18 cellular contexts compared by ENCODE assay signal in the genomic region with DNA sequence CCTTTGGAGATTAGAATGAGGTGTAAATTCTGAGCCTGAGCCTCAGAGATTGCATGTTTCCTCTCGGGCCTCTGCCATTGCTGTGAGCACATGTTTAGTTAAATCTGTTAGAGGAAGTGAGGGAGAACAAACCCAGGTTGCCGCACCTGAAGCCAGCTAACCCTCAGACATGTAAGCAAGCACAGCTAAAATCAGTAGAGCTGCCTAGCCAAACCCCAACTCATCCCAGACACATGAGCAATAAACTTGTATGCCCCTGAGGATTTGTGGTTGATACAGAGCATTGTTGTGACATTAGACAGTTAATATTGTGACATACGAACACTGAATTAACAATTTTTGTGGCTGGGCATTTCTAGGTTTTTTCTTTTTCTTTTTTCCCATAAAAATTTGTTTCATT. TPM values are rescaled to one million over a fixed set of nuclear protein-coding genes. Genes with fewer than 3 reads are reported as not detected.
DNase-seq lines count a peak whose midpoint lies in the region; ATAC-seq and TF ChIP-seq lines count a peak whose summit lies in the region.
"Had no signal": no experiment of that assay in that cellular context is flagged by ENCODE, and none has a peak within 500 bp of the region (broad histone marks: within the 10 kb centered on the region; RNA-seq: fewer than 3 reads in every experiment).

No MANE protein-coding gene starts in this region.

- no peaks in the 10 kb centered on the region for H3F3A ChIP-seq in MM.1S (ENCODE audit: insufficient read depth, low read length)

- H3K4me1 ChIP-seq in RWPE2 (ENCODE audit: insufficient read depth, poor library complexity, severe bottlenecking) (peaks cover 29% of the 10 kb centered on the region), MM.1S (ENCODE audit: low read length) (no peaks in the 10 kb centered on the region)
- H3K4me1 ChIP-seq: neural progenitor cell had no signal

- H4K20me1 ChIP-seq in MM.1S (ENCODE audit: insufficient read depth, low read length) = no peaks in the 10 kb centered on the region

- H3K27ac ChIP-seq in RWPE2 (ENCODE audit: poor library complexity, severe bottlenecking) (peak overlapping the region; percentile 48), MM.1S (ENCODE audit: low read length) (no peak overlapping the region)
- H3K27ac ChIP-seq: HL-60, neural progenitor cell had no signal

- no peak overlapping the region for H2AFZ ChIP-seq in MM.1S (ENCODE audit: low read length)
- H2AFZ ChIP-seq: neural progenitor cell had no signal

- no peak for DNase-seq in activated T-cell treated with anti-CD3 and anti-CD28 coated beads, Interleukin-2, amount 50 U/mL, for 72 hours
- DNase-seq in activated T-cell treated with anti-CD3 and anti-CD28 coated beads for 4 hours (no peak), RWPE2 (ENCODE audit: low spot score) (no peak), fibroblast of the aortic adventitia (ENCODE audit: low read depth) (peak; percentile 45), MM.1S (no peak), cerebellar cortex (ENCODE audit: low spot score) (no peak)
- no peak for DNase-seq in stimulated activated naive B cell treated with anti-CD40 and anti-IgM and Interleukin-4, amounts not matched to agents 10 μg/mL and 1 μg/mL and 100 μg/mL, for 72 hours
- DNase-seq: activated CD4-positive, alpha-beta T cell treated with anti-CD3 and anti-CD28 coated beads, Interleukin-2, amount 50 U/mL, for 4 hours; activated gamma-delta T cell treated with Interleukin-2 at 50 U/mL for 16 hours; DMS 273 treated with DMSO at 0.1 percent for 48 hours; erythroblast; Kasumi-1; NCI-H2029; SHP77 had no signal

- TF ChIP-seq CTCF in RWPE2 (IDR thresholded peaks at IDR 0.05; ENCODE audit: poor library complexity, severe bottlenecking) (no peak), fibroblast of the aortic adventitia (IDR thresholded peaks at IDR 0.05; ENCODE audit: insufficient read depth, low read length) (no peak), MM.1S (IDR thresholded peaks at IDR 0.05; ENCODE audit: low read length) (no peak)

- peaks cover 18 to 35% of the 10 kb centered on the region in 2 donors for H3K36me3 Mint-ChIP-seq in activated T-cell treated with anti-CD3 and anti-CD28 coated beads, Interleukin-2, amount 50 U/mL, for 72 hours (ENCODE audit: insufficient read depth in 2 of 2)
- H3K36me3 Mint-ChIP-seq in stimulated activated naive B cell treated with anti-CD40 and anti-IgM and Interleukin-4, amounts not matched to agents 10 μg/mL and 1 μg/mL and 100 μg/mL, for 72 hours = peaks cover 45 to 67% of the 10 kb centered on the region in 2 donors

- no peak overlapping the region for H3K9ac ChIP-seq in MM.1S (ENCODE audit: low read length)
- H3K9ac ChIP-seq: neural progenitor cell had no signal

- H3K9me3 ChIP-seq in RWPE2 (ENCODE audit: severe bottlenecking) = peaks cover 2% of the 10 kb centered on the region
- no peaks in the 10 kb centered on the region for H3K9me3 ChIP-seq in MM.1S (replicated peaks; ENCODE audit: insufficient read depth, low read length)

- H3K4me3 Mint-ChIP-seq in activated T-cell treated with anti-CD3 and anti-CD28 coated beads, Interleukin-2, amount 50 U/mL, for 72 hours = no peak overlapping the region
- H3K4me3 Mint-ChIP-seq in stimulated activated naive B cell treated with anti-CD40 and anti-IgM and Interleukin-4, amounts not matched to agents 10 μg/mL and 1 μg/mL and 100 μg/mL, for 72 hours = no peak overlapping the region
- H3K4me3 Mint-ChIP-seq: neural progenitor cell had no signal

- no peak for ATAC-seq in activated T-cell treated with anti-CD3 and anti-CD28 coated beads, Interleukin-2, amount 50 U/mL, for 72 hours (replicated peaks in 1 of 2)
- peak; percentile 21; the same call in 1 of the 3 replicates for ATAC-seq in RWPE2 (ENCODE audit: low read depth)
- ATAC-seq in stimulated activated naive B cell treated with anti-CD40 and anti-IgM and Interleukin-4, amounts not matched to agents 10 μg/mL and 1 μg/mL and 100 μg/mL, for 72 hours (replicated peaks) = peak; percentile 27 to 45
- ATAC-seq in HG03378 (IDR thresholded peaks at IDR 0.05; ENCODE audit: unreplicated experiment) = no peak
- ATAC-seq: sciatic nerve had no signal

- peaks cover 41% of the 10 kb centered on the region for H3K36me3 ChIP-seq in RWPE2 (ENCODE audit: low read depth)
- H3K36me3 ChIP-seq in MM.1S (replicated peaks; ENCODE audit: insufficient read depth, low read length) = no peaks in the 10 kb centered on the region
- H3K36me3 ChIP-seq: neural progenitor cell had no signal

- H3K79me2 ChIP-seq in MM.1S (ENCODE audit: low read length) = no peaks in the 10 kb centered on the region

- H3K4me3 ChIP-seq in RWPE2 (ENCODE audit: severe bottlenecking) = no peak overlapping the region
- no peak overlapping the region for H3K4me3 ChIP-seq in fibroblast of the aortic adventitia (ENCODE audit: low read depth, low read length)
- no peak overlapping the region for H3K4me3 ChIP-seq in MM.1S (ENCODE audit: low read length)
- H3K4me3 ChIP-seq: neural progenitor cell had no signal

- peak overlapping the region; percentile 44 for H3K27ac Mint-ChIP-seq in activated T-cell treated with anti-CD3 and anti-CD28 coated beads, Interleukin-2, amount 50 U/mL, for 72 hours
- no peak overlapping the region for H3K27ac Mint-ChIP-seq in stimulated activated naive B cell treated with anti-CD40 and anti-IgM and Interleukin-4, amounts not matched to agents 10 μg/mL and 1 μg/mL and 100 μg/mL, for 72 hours
- H3K27ac Mint-ChIP-seq: neural progenitor cell had no signal

- H3K9me3 Mint-ChIP-seq in activated T-cell treated with anti-CD3 and anti-CD28 coated beads, Interleukin-2, amount 50 U/mL, for 72 hours = peaks cover 6 to 8% of the 10 kb centered on the region in 2 donors
- peaks cover 16% of the 10 kb centered on the region in 2 donors for H3K9me3 Mint-ChIP-seq in stimulated activated naive B cell treated with anti-CD40 and anti-IgM and Interleukin-4, amounts not matched to agents 10 μg/mL and 1 μg/mL and 100 μg/mL, for 72 hours

- H3K27me3 ChIP-seq in RWPE2 (ENCODE audit: insufficient read depth, poor library complexity, severe bottlenecking) (no peaks in the 10 kb centered on the region), MM.1S (replicated peaks; ENCODE audit: insufficient read depth, low read length) (no peaks in the 10 kb centered on the region)
- H3K27me3 ChIP-seq: neural progenitor cell had no signal

- H3K9me2 ChIP-seq in MM.1S (replicated peaks; ENCODE audit: insufficient read depth, low read length) = no peaks in the 10 kb centered on the region

- H3K4me1 Mint-ChIP-seq in activated T-cell treated with anti-CD3 and anti-CD28 coated beads, Interleukin-2, amount 50 U/mL, for 72 hours (ENCODE audit: low read depth) = no peaks in the 10 kb centered on the region
- peaks cover 4 to 7% of the 10 kb centered on the region in 2 donors for H3K4me1 Mint-ChIP-seq in stimulated activated naive B cell treated with anti-CD40 and anti-IgM and Interleukin-4, amounts not matched to agents 10 μg/mL and 1 μg/mL and 100 μg/mL, for 72 hours
- H3K4me1 Mint-ChIP-seq: neural progenitor cell had no signal

- no peak overlapping the region for H3K4me2 ChIP-seq in MM.1S (ENCODE audit: low read depth, low read length)
- H3K4me2 ChIP-seq: neural progenitor cell had no signal

- H3K27me3 Mint-ChIP-seq in activated T-cell treated with anti-CD3 and anti-CD28 coated beads, Interleukin-2, amount 50 U/mL, for 72 hours (ENCODE audit: low read depth) = no peaks in the 10 kb centered on the region
- H3K27me3 Mint-ChIP-seq in stimulated activated naive B cell treated with anti-CD40 and anti-IgM and Interleukin-4, amounts not matched to agents 10 μg/mL and 1 μg/mL and 100 μg/mL, for 72 hours = no peaks in the 10 kb centered on the region

RNA-seq across cellular contexts. Expression of gene NMD3, which starts 41.9 kb away (rescaled TPM):
- total RNA-seq in activated T-cell treated with anti-CD3 and anti-CD28 coated beads, Interleukin-2, amount 50 U/mL, for 72 hours = 10 to 100 TPM; 54.5 to 55.7 TPM
- total RNA-seq in fibroblast of the aortic adventitia (ENCODE audit: low replicate concordance) = 88.0 and 165 TPM in 2 replicates

Comparison
In these comparisons a context has a peak if more than half of its experiments do, and no peak if none do; other contexts are left out.
1. ATAC-seq: peak in RWPE2 (single experiment) and stimulated activated naive B cell treated with anti-CD40 and anti-IgM and Interleukin-4, amounts not matched to agents 10 μg/mL and 1 μg/mL and 100 μg/mL, for 72 hours (2 of 2); none in activated T-cell treated with anti-CD3 and anti-CD28 coated beads, Interleukin-2, amount 50 U/mL, for 72 hours (0 of 2) and HG03378 (single experiment).